Comparison of ENCODE assay signal across 21 cellular contexts in genomic region chr1:244150665-244151064, GRCh38.
DNase-seq lines count a peak whose midpoint lies in the region; ATAC-seq, FAIRE-seq and TF ChIP-seq lines count a peak whose summit lies in the region.
"Had no signal": no experiment of that assay in that cellular context is flagged by ENCODE, and none has a peak within 500 bp of the region (broad histone marks: within the 10 kb centered on the region; RNA-seq: fewer than 3 reads in every experiment).

No MANE protein-coding gene starts in this region.

- H3K9me3 ChIP-seq in IMR-90 (ENCODE audit: control insufficient read depth, insufficient read depth, low read length), result no peaks in the 10 kb centered on the region
- H3K9me3 ChIP-seq in osteoblast (ENCODE audit: low read depth, low read length), result no peaks in the 10 kb centered on the region
- H3K9me3 ChIP-seq: body of pancreas, sigmoid colon had no signal

- H3K9me1 ChIP-seq in IMR-90 (ENCODE audit: insufficient read depth, low read length), result no peaks in the 10 kb centered on the region; the same call in 1 of the 2 replicates

- H2AFZ ChIP-seq in GM23338 (peak overlapping the region; percentile 56; the same call in 1 of the 2 replicates), IMR-90 (replicated peaks; ENCODE audit: low read length, poor library complexity) (peak overlapping the region; percentile 44), osteoblast (ENCODE audit: low read length) (peak overlapping the region; percentile 31)

- no peaks in the 10 kb centered on the region for H3K9me3 Mint-ChIP-seq in GM23338
- H3K9me3 Mint-ChIP-seq: nephron had no signal

- H2BK5ac ChIP-seq in IMR-90 (ENCODE audit: low read depth, low read length, poor library complexity, severe bottlenecking), result no peak overlapping the region

- no peak overlapping the region for H2BK15ac ChIP-seq in IMR-90 (ENCODE audit: low read depth, low read length)

- no peak overlapping the region for H3K4me3 Mint-ChIP-seq in GM23338
- H3K4me3 Mint-ChIP-seq: nephron, T-helper 17 cell had no signal

- dilution Hi-C loops in IMR-90 (cut with HindIII; ENCODE audit: low sequenced_read_pairs, unreplicated experiment), result no loop called here

- H3K27ac ChIP-seq in GM23338 (ENCODE audit: low read depth) (no peak overlapping the region), IMR-90 (ENCODE audit: insufficient read depth, low read length) (no peak overlapping the region), osteoblast (ENCODE audit: low read depth, low read length) (no peak overlapping the region), RWPE1 (no peak overlapping the region)
- H3K27ac ChIP-seq: body of pancreas, KMS-11 had no signal

- no peak overlapping the region for H2BK120ac ChIP-seq in IMR-90 (ENCODE audit: low read depth, low read length)

- H4K91ac ChIP-seq in IMR-90 (ENCODE audit: insufficient read depth, low read depth, low read length), result no peak overlapping the region

- ATAC-seq in GM18858 (IDR thresholded peaks at IDR 0.05; ENCODE audit: unreplicated experiment) (peak; percentile 68), GM23338 (no peak), IMR-90 (ENCODE audit: low read depth) (no peak), HG03571 (IDR thresholded peaks at IDR 0.05; ENCODE audit: unreplicated experiment) (no peak), GM21619 (IDR thresholded peaks at IDR 0.05; ENCODE audit: unreplicated experiment) (no peak)
- ATAC-seq: body of pancreas, T-helper 17 cell had no signal

- H3F3A ChIP-seq in GM23338 (replicated peaks; ENCODE audit: low read depth), result no peaks in the 10 kb centered on the region

- H2BK20ac ChIP-seq in IMR-90 (ENCODE audit: low read depth, low read length), result no peak overlapping the region

- H3K27me3 Mint-ChIP-seq in GM23338 (ENCODE audit: insufficient read depth, low read depth, poor library complexity), result peaks cover 2% of the 10 kb centered on the region

- CTCF ChIA-PET in IMR-90 (lab: Yijun Ruan, JAX) (no interaction called here), RWPE1 (lab: Yijun Ruan, JAX) (no interaction called here)

- TF ChIP-seq RAD21 in IMR-90 (IDR thresholded peaks at IDR 0.05; ENCODE audit: low read length), result no peak

- DNase-seq in GM23338 (ENCODE audit: low spot score), result no peak
- no peak for DNase-seq in IMR-90
- no peak for DNase-seq in osteoblast (ENCODE audit: insufficient read length, low spot score, missing footprints)
- DNase-seq in HTR-8/SVneo (ENCODE audit: insufficient read length, low spot score), result no peak
- no peak for DNase-seq in RWPE1 (ENCODE audit: low spot score)
- DNase-seq: activated effector memory CD4-positive, alpha-beta T cell treated with anti-CD3 and anti-CD28 coated beads, Interleukin-2, amount 50 U/mL, for 16 hours; body of pancreas; effector CD4-positive, alpha-beta T cell; erythroblast; foreskin melanocyte; hippocampal formation; NCI-H1436 treated with DMSO at 0.1 percent for 48 hours; NCI-H524; sigmoid colon; T-helper 17 cell had no signal

- H3K4me3 ChIP-seq in GM23338 (no peak overlapping the region), IMR-90 (ENCODE audit: insufficient read depth, low read depth, low read length) (no peak overlapping the region), osteoblast (ENCODE audit: insufficient read depth, low read length) (no peak overlapping the region)
- H3K4me3 ChIP-seq: body of pancreas, sigmoid colon had no signal

- H3K36me3 ChIP-seq in GM23338 (ENCODE audit: insufficient read depth) (no peaks in the 10 kb centered on the region), IMR-90 (ENCODE audit: control insufficient read depth, insufficient read depth, low read length) (no peaks in the 10 kb centered on the region), osteoblast (ENCODE audit: insufficient read depth, low read length) (no peaks in the 10 kb centered on the region)
- H3K36me3 ChIP-seq: sigmoid colon had no signal

- no peak for TF ChIP-seq POLR2A in IMR-90 (IDR thresholded peaks at IDR 0.05; ENCODE audit: low read depth, low read length)

- FAIRE-seq in HTR-8/SVneo (lab: Jason Lieb, UNC), result no peak
- FAIRE-seq: islet of Langerhans had no signal

- no peaks in the 10 kb centered on the region for H3K79me2 ChIP-seq in GM23338 (replicated peaks; ENCODE audit: insufficient read depth)
- no peaks in the 10 kb centered on the region for H3K79me2 ChIP-seq in osteoblast (ENCODE audit: insufficient read depth, low read length)

- no peak overlapping the region for H4K8ac ChIP-seq in IMR-90 (ENCODE audit: low read depth in 2 of 2, low read length in 2 of 2)

- H3K36me3 Mint-ChIP-seq in GM23338 (ENCODE audit: low read depth), result no peaks in the 10 kb centered on the region

- no peaks in the 10 kb centered on the region for H3K79me1 ChIP-seq in IMR-90 (ENCODE audit: low read depth in 1 of 2, low read length in 2 of 2)

- peaks cover 3% of the 10 kb centered on the region for H3K4me1 Mint-ChIP-seq in GM23338

- TF ChIP-seq CTCF in GM23338 (conservative IDR thresholded peaks at IDR 0.05; ENCODE audit: low read depth in 2 of 2), result no peak
- TF ChIP-seq CTCF in IMR-90 (conservative IDR thresholded peaks at IDR 0.05; ENCODE audit: low read depth, low read length), result no peak
- no peak for TF ChIP-seq CTCF in osteoblast (IDR thresholded peaks at IDR 0.05; ENCODE audit: extremely low read depth, low read depth, low read length)
- no peak for TF ChIP-seq CTCF in RWPE1 (conservative IDR thresholded peaks at IDR 0.05; ENCODE audit: low read depth)

- no peak overlapping the region for H3K23ac ChIP-seq in IMR-90 (ENCODE audit: low read depth, low read length)

- H3K4me2 ChIP-seq in GM23338 (no peak overlapping the region), IMR-90 (ENCODE audit: low read depth, low read length) (no peak overlapping the region), osteoblast (ENCODE audit: insufficient read depth, low read length) (no peak overlapping the region)
- H3K4me2 ChIP-seq: KMS-11 had no signal

- no peak overlapping the region for H3K27ac Mint-ChIP-seq in GM23338
- H3K27ac Mint-ChIP-seq: T-helper 17 cell had no signal

- intact Hi-C loops in IMR-90 (cut with micrococcal nuclease), result no loop called here

- no CpG with 5 or more reads among the region's 4 CpGs for WGBS in IMR-90 (ENCODE audit: extremely low coverage in 2 of 2, insufficient read length in 1 of 2), 2 experiments

- no peaks in the 10 kb centered on the region for H4K20me1 ChIP-seq in GM23338 (replicated peaks; ENCODE audit: insufficient read depth)
- H4K20me1 ChIP-seq in IMR-90 (ENCODE audit: insufficient read depth, low read length), result no peaks in the 10 kb centered on the region
- H4K20me1 ChIP-seq in osteoblast (ENCODE audit: insufficient read depth, low read length), result no peaks in the 10 kb centered on the region

- POLR2A ChIA-PET in IMR-90 (lab: Charles Lee; ENCODE audit: unreplicated experiment) (no interaction called here), RWPE1 (lab: Yijun Ruan, JAX; ENCODE audit: low non-redundant PET) (no interaction called here)

- in situ Hi-C loops in IMR-90 (cut with MboI; ENCODE audit: low sequenced_read_pairs), result no loop called here

- no peak overlapping the region for H3K14ac ChIP-seq in IMR-90 (replicated peaks; ENCODE audit: low read depth, low read length)

- H3K4me1 ChIP-seq in GM23338 (ENCODE audit: insufficient read depth), result peaks cover 4% of the 10 kb centered on the region; the same call in 1 of the 2 replicates
- peaks cover 4% of the 10 kb centered on the region; the same call in 1 of the 2 replicates for H3K4me1 ChIP-seq in IMR-90 (ENCODE audit: control insufficient read depth, insufficient read depth, low read length)
- no peaks in the 10 kb centered on the region for H3K4me1 ChIP-seq in osteoblast (ENCODE audit: insufficient read depth, low read length)

- H2AK9ac ChIP-seq in IMR-90 (replicated peaks; ENCODE audit: low read depth, low read length, poor library complexity), result no peak overlapping the region

- BruUV-seq in IMR-90 (replicated peaks; lab: Mats Ljungman, UMichigan), result no TSS peak

- no peak overlapping the region for H2AK5ac ChIP-seq in IMR-90 (ENCODE audit: low read depth, low read length)

- no peak overlapping the region for H3K56ac ChIP-seq in IMR-90 (ENCODE audit: extremely low read depth, insufficient read depth, low read length)

- peaks cover 6% of the 10 kb centered on the region; the same call in 1 of the 2 replicates for H3K9me2 ChIP-seq in GM23338 (ENCODE audit: insufficient read depth)

- H3K27me3 ChIP-seq in GM23338 (ENCODE audit: insufficient read depth) (no peaks in the 10 kb centered on the region), IMR-90 (ENCODE audit: control insufficient read depth, insufficient read depth, low read length) (no peaks in the 10 kb centered on the region), osteoblast (ENCODE audit: insufficient read depth, low read length) (no peaks in the 10 kb centered on the region)
- H3K27me3 ChIP-seq: body of pancreas, sigmoid colon had no signal

- no peak overlapping the region for H3K4ac ChIP-seq in IMR-90 (ENCODE audit: low read depth, low read length)

- H3K9ac ChIP-seq in IMR-90 (ENCODE audit: low read depth, low read length), result no peak overlapping the region
- H3K9ac ChIP-seq: KMS-11 had no signal

- H3K18ac ChIP-seq in IMR-90 (ENCODE audit: low read depth, low read length), result no peak overlapping the region

- H4K5ac ChIP-seq in IMR-90 (ENCODE audit: low read depth, low read length), result no peak overlapping the region

TF ChIP-seq in IMR-90, 13 proteins besides CTCF, POLR2A, EP300 and RAD21:
- TF ChIP-seq NFE2L2 (IDR thresholded peaks at IDR 0.05; ENCODE audit: low read depth, low read length) (no peak), SMC3 (IDR thresholded peaks at IDR 0.05; ENCODE audit: low read depth, low read length) (no peak)
